Comparison of ENCODE assay signal across 23 cellular contexts in genomic region chr4:182795446-182796238, GRCh38.
DNase-seq lines count a peak whose midpoint lies in the region; ATAC-seq lines count a peak whose summit lies in the region.
"Had no signal": no experiment of that assay in that cellular context is flagged by ENCODE, and none has a peak within 500 bp of the region (broad histone marks: within the 10 kb centered on the region; RNA-seq: fewer than 3 reads in every experiment).

No MANE protein-coding gene starts in this region.

- DNase-seq in NCI-H748 (lab: John Stamatoyannopoulos, UW; ENCODE audit: unreplicated experiment) (peak; percentile 30), NCI-H748 treated with DMSO at 0.1 percent for 48 hours (lab: John Stamatoyannopoulos, UW) (no peak), NCI-H2227 treated with DMSO at 0.1 percent for 48 hours (lab: John Stamatoyannopoulos, UW) (peak; percentile 16), left kidney (ENCODE audit: low read depth, low spot score) (peak; percentile 28), NCI-H1694 treated with DMSO at 0.1 percent for 48 hours (lab: John Stamatoyannopoulos, UW) (no peak)
- peak; percentile 56 for DNase-seq in Jurkat, Clone E6-1 (ENCODE audit: low read depth, low spot score)
- DNase-seq: Calu3; CD4-positive, alpha-beta memory T cell; GDM1; HCEC 1CT; KG1; NCI-H1694; NCI-H2107; NCI-H774; PC-3; SJCRH30; T1000 had no signal

- no peak overlapping the region for H3K4me3 ChIP-seq in Jurkat, Clone E6-1 (ENCODE audit: low read length)
- H3K4me3 ChIP-seq: A549, BLaER1, GM23338, SJCRH30 had no signal

- no peak for ATAC-seq in GM18873 (IDR thresholded peaks at IDR 0.05; ENCODE audit: low FRiP score, unreplicated experiment)
- no peak for ATAC-seq in HG03520 (IDR thresholded peaks at IDR 0.05; ENCODE audit: unreplicated experiment)
- ATAC-seq: A549, GM23338, HepG2, PC-3 had no signal

Comparison
In these comparisons a context has a peak if more than half of its experiments do, and no peak if none do; other contexts are left out.
1. DNase-seq: peak in NCI-H748 (single experiment), Jurkat, Clone E6-1 (single experiment), NCI-H2227 treated with DMSO at 0.1 percent for 48 hours (single experiment) and left kidney (single experiment); none in NCI-H748 treated with DMSO at 0.1 percent for 48 hours (single experiment) and NCI-H1694 treated with DMSO at 0.1 percent for 48 hours (single experiment).